Comparison of ENCODE assay signal across 1 cellular context in the genomic region with DNA sequence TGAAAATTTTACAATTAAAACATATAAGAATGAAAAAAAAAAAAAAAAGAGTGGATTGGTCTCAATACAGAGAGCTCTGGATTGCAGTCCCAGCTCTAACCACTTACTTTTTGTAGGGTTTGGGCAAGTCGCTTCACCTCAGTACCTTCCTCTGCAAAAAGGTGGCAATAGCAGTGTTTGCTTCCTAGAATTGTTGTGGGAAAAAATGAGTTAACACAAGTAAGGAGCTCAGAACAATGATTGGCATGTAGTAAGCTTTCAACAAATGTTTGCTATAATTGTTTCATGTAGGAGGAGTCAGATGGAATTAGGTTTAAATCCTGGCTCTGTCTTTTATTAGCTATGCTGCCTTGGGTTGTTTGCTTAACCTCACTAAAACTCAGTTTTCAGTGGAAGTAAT.
TF ChIP-seq lines count a peak whose summit lies in the region.

No MANE protein-coding gene starts in this region.

TF ChIP-seq in SK-N-SH treated with all-trans-retinoic acid at 6 μM for 48 hours, 23 proteins besides CTCF, POLR2A, EP300 and RAD21 (continued from another document):
- TF ChIP-seq, protein P1, sequence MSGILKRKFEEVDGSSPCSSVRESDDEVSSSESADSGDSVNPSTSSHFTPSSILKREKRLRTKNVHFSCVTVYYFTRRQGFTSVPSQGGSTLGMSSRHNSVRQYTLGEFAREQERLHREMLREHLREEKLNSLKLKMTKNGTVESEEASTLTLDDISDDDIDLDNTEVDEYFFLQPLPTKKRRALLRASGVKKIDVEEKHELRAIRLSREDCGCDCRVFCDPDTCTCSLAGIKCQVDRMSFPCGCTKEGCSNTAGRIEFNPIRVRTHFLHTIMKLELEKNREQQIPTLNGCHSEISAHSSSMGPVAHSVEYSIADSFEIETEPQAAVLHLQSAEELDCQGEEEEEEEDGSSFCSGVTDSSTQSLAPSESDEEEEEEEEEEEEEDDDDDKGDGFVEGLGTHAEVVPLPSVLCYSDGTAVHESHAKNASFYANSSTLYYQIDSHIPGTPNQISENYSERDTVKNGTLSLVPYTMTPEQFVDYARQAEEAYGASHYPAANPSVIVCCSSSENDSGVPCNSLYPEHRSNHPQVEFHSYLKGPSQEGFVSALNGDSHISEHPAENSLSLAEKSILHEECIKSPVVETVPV (CRISPR knock-in tag; IDR thresholded peaks at IDR 0.05): no peak
- TF ChIP-seq, protein P2, sequence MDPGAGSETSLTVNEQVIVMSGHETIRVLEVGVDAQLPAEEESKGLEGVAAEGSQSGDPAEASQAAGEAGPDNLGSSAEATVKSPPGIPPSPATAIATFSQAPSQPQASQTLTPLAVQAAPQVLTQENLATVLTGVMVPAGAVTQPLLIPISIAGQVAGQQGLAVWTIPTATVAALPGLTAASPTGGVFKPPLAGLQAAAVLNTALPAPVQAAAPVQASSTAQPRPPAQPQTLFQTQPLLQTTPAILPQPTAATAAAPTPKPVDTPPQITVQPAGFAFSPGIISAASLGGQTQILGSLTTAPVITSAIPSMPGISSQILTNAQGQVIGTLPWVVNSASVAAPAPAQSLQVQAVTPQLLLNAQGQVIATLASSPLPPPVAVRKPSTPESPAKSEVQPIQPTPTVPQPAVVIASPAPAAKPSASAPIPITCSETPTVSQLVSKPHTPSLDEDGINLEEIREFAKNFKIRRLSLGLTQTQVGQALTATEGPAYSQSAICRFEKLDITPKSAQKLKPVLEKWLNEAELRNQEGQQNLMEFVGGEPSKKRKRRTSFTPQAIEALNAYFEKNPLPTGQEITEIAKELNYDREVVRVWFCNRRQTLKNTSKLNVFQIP (CRISPR knock-in tag; IDR thresholded peaks at IDR 0.05; ENCODE audit: borderline replicate concordance, low read depth): no peak
- TF ChIP-seq, protein P3, sequence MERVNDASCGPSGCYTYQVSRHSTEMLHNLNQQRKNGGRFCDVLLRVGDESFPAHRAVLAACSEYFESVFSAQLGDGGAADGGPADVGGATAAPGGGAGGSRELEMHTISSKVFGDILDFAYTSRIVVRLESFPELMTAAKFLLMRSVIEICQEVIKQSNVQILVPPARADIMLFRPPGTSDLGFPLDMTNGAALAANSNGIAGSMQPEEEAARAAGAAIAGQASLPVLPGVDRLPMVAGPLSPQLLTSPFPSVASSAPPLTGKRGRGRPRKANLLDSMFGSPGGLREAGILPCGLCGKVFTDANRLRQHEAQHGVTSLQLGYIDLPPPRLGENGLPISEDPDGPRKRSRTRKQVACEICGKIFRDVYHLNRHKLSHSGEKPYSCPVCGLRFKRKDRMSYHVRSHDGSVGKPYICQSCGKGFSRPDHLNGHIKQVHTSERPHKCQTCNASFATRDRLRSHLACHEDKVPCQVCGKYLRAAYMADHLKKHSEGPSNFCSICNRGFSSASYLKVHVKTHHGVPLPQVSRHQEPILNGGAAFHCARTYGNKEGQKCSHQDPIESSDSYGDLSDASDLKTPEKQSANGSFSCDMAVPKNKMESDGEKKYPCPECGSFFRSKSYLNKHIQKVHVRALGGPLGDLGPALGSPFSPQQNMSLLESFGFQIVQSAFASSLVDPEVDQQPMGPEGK (CRISPR knock-in tag; IDR thresholded peaks at IDR 0.05; ENCODE audit: borderline replicate concordance): no peak
- TF ChIP-seq ISL1 (CRISPR knock-in tag; IDR thresholded peaks at IDR 0.05) (no peak), SNAI2 (CRISPR knock-in tag; IDR thresholded peaks at IDR 0.05) (no peak), GLIS3 (CRISPR knock-in tag; IDR thresholded peaks at IDR 0.05) (no peak), ZNF70 (CRISPR knock-in tag; IDR thresholded peaks at IDR 0.05) (no peak)
TF ChIP-seq in SK-N-SH treated with all-trans-retinoic acid at 6 μM for 48 hours: peak in this region for 0.
